1 cellular context compared by ENCODE assay signal in the genomic region with DNA sequence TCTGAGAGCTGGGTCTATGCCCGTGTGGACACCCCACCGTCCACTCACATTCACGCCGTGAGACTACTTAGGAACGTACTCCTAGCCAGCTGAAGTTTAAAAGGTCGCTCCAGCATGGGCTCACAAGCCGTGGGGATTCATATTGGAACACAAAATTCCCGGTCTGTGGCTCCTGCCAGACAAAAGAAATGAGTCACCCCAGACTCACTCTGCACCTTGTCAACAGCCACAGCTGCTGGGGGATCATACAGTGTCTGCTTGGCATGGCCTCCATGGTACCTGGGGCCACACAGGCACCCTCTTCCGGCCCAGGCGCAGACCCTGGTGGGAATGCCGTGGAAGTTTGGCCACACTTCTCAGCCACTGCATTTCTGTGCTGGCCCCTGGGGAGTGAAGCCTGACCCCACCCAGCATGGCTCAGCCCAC.
TF ChIP-seq lines count a peak whose summit lies in the region.

No MANE protein-coding gene starts in this region.

TF ChIP-seq in IMR-90, 13 proteins besides CTCF, POLR2A, EP300 and RAD21:
- no peak for TF ChIP-seq SMC3 (IDR thresholded peaks at IDR 0.05; ENCODE audit: low read depth, low read length)
- TF ChIP-seq FOS (IDR thresholded peaks at IDR 0.05; ENCODE audit: low read depth, low read length) = no peak
- TF ChIP-seq BHLHE40 (IDR thresholded peaks at IDR 0.05; ENCODE audit: low read depth, low read length) = no peak
- TF ChIP-seq MAZ (IDR thresholded peaks at IDR 0.05; ENCODE audit: borderline replicate concordance, low read depth, low read length) = no peak
- TF ChIP-seq RFX5 (IDR thresholded peaks at IDR 0.05; ENCODE audit: low read depth, low read length) = no peak
